ENCODE assay signal across 15 cellular contexts in genomic region chr20:57407541-57407956, GRCh38. TPM values are rescaled to one million over a fixed set of nuclear protein-coding genes. Genes with fewer than 3 reads are reported as not detected.
DNase-seq lines count a peak whose midpoint lies in the region; ATAC-seq and TF ChIP-seq lines count a peak whose summit lies in the region.
"Had no signal": no experiment of that assay in that cellular context is flagged by ENCODE, and none has a peak within 500 bp of the region (broad histone marks: within the 10 kb centered on the region; RNA-seq: fewer than 3 reads in every experiment).

No MANE protein-coding gene starts in this region.

- no peak overlapping the region for H3K27ac ChIP-seq in CD8-positive, alpha-beta T cell (ENCODE audit: low read depth, low read length)
- H3K27ac ChIP-seq in ascending aorta: peak overlapping the region; percentile 17 to 88
- peak overlapping the region; percentile 55 for H3K27ac ChIP-seq in left ventricle myocardium inferior (replicated peaks)
- H3K27ac ChIP-seq in rectal smooth muscle tissue (ENCODE audit: low read depth, low read length): peak overlapping the region; percentile 73
- H3K27ac ChIP-seq: brain microvascular endothelial cell had no signal

- intact Hi-C loops in CD8-positive, alpha-beta T cell (cut with DNase I, micrococcal nuclease): no loop called here
- intact Hi-C loops in ascending aorta (cut with DNase I): no loop called here
- intact Hi-C loops in left ventricle myocardium inferior (cut with micrococcal nuclease): no loop called here

- H3K36me3 ChIP-seq in CD8-positive, alpha-beta T cell (ENCODE audit: insufficient read depth, low read length): peaks cover 67% of the 10 kb centered on the region
- H3K36me3 ChIP-seq in ascending aorta (peaks cover 43 to 56% of the 10 kb centered on the region in 2 donors), left ventricle myocardium inferior (peaks cover 61% of the 10 kb centered on the region), rectal smooth muscle tissue (ENCODE audit: control insufficient read depth, insufficient read depth, low read length) (peaks cover 42% of the 10 kb centered on the region)
- H3K36me3 ChIP-seq: ovary had no signal

- TF ChIP-seq CTCF in CD8-positive, alpha-beta T cell (IDR thresholded peaks at IDR 0.05): no peak
- TF ChIP-seq CTCF in ascending aorta (IDR thresholded peaks at IDR 0.05): no peak
- TF ChIP-seq CTCF in left ventricle myocardium inferior (IDR thresholded peaks at IDR 0.05; ENCODE audit: borderline replicate concordance): peak; percentile 35
- TF ChIP-seq CTCF in HFFc6 (IDR thresholded peaks at IDR 0.05): no peak

- CTCF ChIA-PET in CD8-positive, alpha-beta T cell (lab: Charles Lee): interaction anchor here (0.9 kb wide), 2 partner anchors 10 to 83 kb away, joined by 3 read pairs; no protein-coding TSS in a partner anchor

- peak overlapping the region; percentile 45 for H3K27ac Mint-ChIP-seq in CD8-positive, alpha-beta T cell
- H3K27ac Mint-ChIP-seq in HFFc6: no peak overlapping the region

- peaks cover 75% of the 10 kb centered on the region for H3K36me3 Mint-ChIP-seq in CD8-positive, alpha-beta T cell
- no peaks in the 10 kb centered on the region for H3K36me3 Mint-ChIP-seq in HFFc6 (ENCODE audit: low read depth)

- H3K9me3 ChIP-seq in CD8-positive, alpha-beta T cell (ENCODE audit: low read length): no peaks in the 10 kb centered on the region
- H3K9me3 ChIP-seq in ascending aorta (no peaks in the 10 kb centered on the region), left ventricle myocardium inferior (replicated peaks) (no peaks in the 10 kb centered on the region)
- H3K9me3 ChIP-seq: ovary had no signal

- peak in 2 of 7 experiments; percentile 15 to 44 for DNase-seq in CD8-positive, alpha-beta T cell
- DNase-seq in ascending aorta (ENCODE audit: low spot score in 2 of 2) (no peak), left ventricle myocardium inferior (no peak), HFFc6 (no peak), NCI-H2029 (lab: John Stamatoyannopoulos, UW) (no peak)
- DNase-seq: brain microvascular endothelial cell; hypothalamus; islet precursor cell; stimulated activated CD4-positive, alpha-beta T cell treated with anti-CD3 and anti-CD28 coated beads, Interleukin-1b, Interleukin-23, amount 100 ng/mL, for 48 hours; stimulated activated naive CD4-positive, alpha-beta T cell treated with Interleukin-2 at 50 U/mL for 16 hours; SW 1271; trophoblast cell had no signal

- H3K4me3 Mint-ChIP-seq in CD8-positive, alpha-beta T cell: no peak overlapping the region
- H3K4me3 Mint-ChIP-seq in HFFc6: no peak overlapping the region

- H3K27me3 Mint-ChIP-seq in CD8-positive, alpha-beta T cell (ENCODE audit: low read depth): no peaks in the 10 kb centered on the region
- peaks cover 4% of the 10 kb centered on the region for H3K27me3 Mint-ChIP-seq in HFFc6 (ENCODE audit: insufficient read depth)

- ATAC-seq in CD8-positive, alpha-beta T cell: peak; percentile 3
- ATAC-seq in GM18868 (IDR thresholded peaks at IDR 0.05; ENCODE audit: unreplicated experiment): no peak

- H3K9ac ChIP-seq in rectal smooth muscle tissue (ENCODE audit: low read length): no peak overlapping the region

- H3K4me1 Mint-ChIP-seq in CD8-positive, alpha-beta T cell (ENCODE audit: low read depth): peaks cover 52% of the 10 kb centered on the region
- no peaks in the 10 kb centered on the region for H3K4me1 Mint-ChIP-seq in HFFc6 (ENCODE audit: low read depth)

- no peaks in the 10 kb centered on the region for H3K27me3 ChIP-seq in CD8-positive, alpha-beta T cell (ENCODE audit: insufficient read depth, low read length)
- no peaks in the 10 kb centered on the region for H3K27me3 ChIP-seq in ascending aorta
- H3K27me3 ChIP-seq in left ventricle myocardium inferior (ENCODE audit: low read depth): no peaks in the 10 kb centered on the region
- no peaks in the 10 kb centered on the region for H3K27me3 ChIP-seq in rectal smooth muscle tissue (ENCODE audit: control insufficient read depth, insufficient read depth, low read length)
- H3K27me3 ChIP-seq: brain microvascular endothelial cell, ovary had no signal

- no peak overlapping the region for H3K4me3 ChIP-seq in CD8-positive, alpha-beta T cell (ENCODE audit: low read depth, low read length)
- H3K4me3 ChIP-seq in ascending aorta (no peak overlapping the region), left ventricle myocardium inferior (no peak overlapping the region), rectal smooth muscle tissue (ENCODE audit: low read length) (no peak overlapping the region)
- H3K4me3 ChIP-seq: ovary had no signal

- POLR2A ChIA-PET in CD8-positive, alpha-beta T cell (lab: Charles Lee): interaction anchor here (4.9 kb wide), 1 partner anchor 9 kb away, joined by 26 read pairs; no protein-coding TSS in a partner anchor

- no peaks in the 10 kb centered on the region for H3K9me3 Mint-ChIP-seq in CD8-positive, alpha-beta T cell
- no peaks in the 10 kb centered on the region for H3K9me3 Mint-ChIP-seq in HFFc6

- H3K4me1 ChIP-seq in CD8-positive, alpha-beta T cell (ENCODE audit: insufficient read depth, low read length): peaks cover 43% of the 10 kb centered on the region
- H3K4me1 ChIP-seq in ascending aorta: peaks cover 14 to 21% of the 10 kb centered on the region in 2 donors
- H3K4me1 ChIP-seq in left ventricle myocardium inferior: peaks cover 63% of the 10 kb centered on the region
- H3K4me1 ChIP-seq in rectal smooth muscle tissue (ENCODE audit: control insufficient read depth, insufficient read depth, low read length): peaks cover 35% of the 10 kb centered on the region

RNA-seq across cellular contexts. Expression of gene RBM38, which starts 16.4 kb away (rescaled TPM):
- 100 to 1,000 TPM; 739 to 743 TPM for total RNA-seq in CD8-positive, alpha-beta T cell
- total RNA-seq in ascending aorta (24.6 TPM), left ventricle myocardium inferior (75.5 TPM)
- 1 to 10 TPM; 3.7 to 5.7 (median 4.6) TPM for total RNA-seq in HFFc6 (2021; fragmentation: NEBNext Ultra II Directional; extraction: Animal tissue kit (Norgen Biotek cat#: 25700))

RNA-seq across cellular contexts. Expression of gene RAE1, which starts 56.5 kb away (rescaled TPM):
- total RNA-seq in CD8-positive, alpha-beta T cell: 10 to 100 TPM; 58.9 to 59.4 TPM
- total RNA-seq in ascending aorta (9.5 TPM), left ventricle myocardium inferior (15.3 TPM)
- 10 to 100 TPM; 25.1 to 31.4 (median 28.3) TPM for total RNA-seq in HFFc6 (2021; fragmentation: NEBNext Ultra II Directional; extraction: Animal tissue kit (Norgen Biotek cat#: 25700))
